Comparison of ENCODE assay signal across 3 cellular contexts in the genomic region with DNA sequence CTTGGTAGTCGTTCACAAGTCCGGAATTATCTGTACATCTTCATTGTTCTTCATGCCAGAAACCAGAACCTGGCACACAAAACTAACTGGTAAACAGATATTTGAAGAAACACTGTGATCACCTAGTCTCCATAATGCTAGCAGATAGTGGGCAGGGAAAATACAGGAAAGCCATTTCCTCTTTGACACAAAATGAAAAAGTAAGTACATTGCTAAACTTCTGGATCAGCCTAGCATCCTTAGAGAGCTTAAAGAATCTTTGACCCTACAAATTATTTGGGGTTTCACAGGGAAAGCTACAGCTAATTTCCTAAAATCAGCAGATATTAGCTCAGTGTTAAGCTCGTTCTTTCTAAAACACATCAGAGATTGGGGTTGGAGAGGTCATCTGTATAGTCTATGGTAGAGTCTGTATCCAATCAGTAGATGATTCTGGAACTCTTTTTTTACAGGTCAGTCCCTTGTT.
TF ChIP-seq lines count a peak whose summit lies in the region.

No MANE protein-coding gene starts in this region.

TF ChIP-seq in HCT116, 20 proteins besides CTCF, POLR2A, EP300 and RAD21:
- TF ChIP-seq EZH2 (IDR thresholded peaks at IDR 0.05), result no peak
- no peak for TF ChIP-seq ZNF274 (IDR thresholded peaks at IDR 0.05; ENCODE audit: low read depth, low read length)

TF ChIP-seq in K562, 482 proteins besides CTCF, POLR2A, EP300 and RAD21 (continues in another document):
- TF ChIP-seq, protein P1, sequence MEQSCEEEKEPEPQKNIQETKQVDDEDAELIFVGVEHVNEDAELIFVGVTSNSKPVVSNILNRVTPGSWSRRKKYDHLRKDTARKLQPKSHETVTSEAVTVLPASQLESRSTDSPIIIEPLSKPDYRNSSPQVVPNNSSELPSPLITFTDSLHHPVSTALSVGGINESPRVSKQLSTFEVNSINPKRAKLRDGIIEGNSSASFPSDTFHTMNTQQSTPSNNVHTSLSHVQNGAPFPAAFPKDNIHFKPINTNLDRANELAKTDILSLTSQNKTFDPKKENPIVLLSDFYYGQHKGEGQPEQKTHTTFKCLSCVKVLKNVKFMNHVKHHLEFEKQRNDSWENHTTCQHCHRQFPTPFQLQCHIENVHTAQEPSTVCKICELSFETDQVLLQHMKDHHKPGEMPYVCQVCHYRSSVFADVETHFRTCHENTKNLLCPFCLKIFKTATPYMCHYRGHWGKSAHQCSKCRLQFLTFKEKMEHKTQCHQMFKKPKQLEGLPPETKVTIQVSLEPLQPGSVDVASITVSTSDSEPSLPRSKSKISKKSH (CRISPR knock-in tag; IDR thresholded peaks at IDR 0.05), result peak; percentile 16; the same call in 1 of the 2 replicates
- TF ChIP-seq SREBF2 (CRISPR knock-in tag; IDR thresholded peaks at IDR 0.05) (no peak), MITF (IDR thresholded peaks at IDR 0.05) (no peak), NR1H2 (CRISPR knock-in tag; IDR thresholded peaks at IDR 0.05) (no peak), ZFX (CRISPR knock-in tag; IDR thresholded peaks at IDR 0.05) (peak; percentile 22; the same call in 1 of the 2 replicates), TBL1XR1 (IDR thresholded peaks at IDR 0.05; ENCODE audit: low read length in 2 of 2) (0 out of 4 replicates have a peak, but pooled peaks of 1 of the 2 experiments have one; percentile 33), C11orf30 (IDR thresholded peaks at IDR 0.05; ENCODE audit: low read depth) (peak; percentile 34; the same call in 1 of the 2 replicates), SP1 (CRISPR knock-in tag; IDR thresholded peaks at IDR 0.05) (0 out of 2 replicates have a peak, but pooled peaks have one; percentile 2)
- TF ChIP-seq, protein P2, sequence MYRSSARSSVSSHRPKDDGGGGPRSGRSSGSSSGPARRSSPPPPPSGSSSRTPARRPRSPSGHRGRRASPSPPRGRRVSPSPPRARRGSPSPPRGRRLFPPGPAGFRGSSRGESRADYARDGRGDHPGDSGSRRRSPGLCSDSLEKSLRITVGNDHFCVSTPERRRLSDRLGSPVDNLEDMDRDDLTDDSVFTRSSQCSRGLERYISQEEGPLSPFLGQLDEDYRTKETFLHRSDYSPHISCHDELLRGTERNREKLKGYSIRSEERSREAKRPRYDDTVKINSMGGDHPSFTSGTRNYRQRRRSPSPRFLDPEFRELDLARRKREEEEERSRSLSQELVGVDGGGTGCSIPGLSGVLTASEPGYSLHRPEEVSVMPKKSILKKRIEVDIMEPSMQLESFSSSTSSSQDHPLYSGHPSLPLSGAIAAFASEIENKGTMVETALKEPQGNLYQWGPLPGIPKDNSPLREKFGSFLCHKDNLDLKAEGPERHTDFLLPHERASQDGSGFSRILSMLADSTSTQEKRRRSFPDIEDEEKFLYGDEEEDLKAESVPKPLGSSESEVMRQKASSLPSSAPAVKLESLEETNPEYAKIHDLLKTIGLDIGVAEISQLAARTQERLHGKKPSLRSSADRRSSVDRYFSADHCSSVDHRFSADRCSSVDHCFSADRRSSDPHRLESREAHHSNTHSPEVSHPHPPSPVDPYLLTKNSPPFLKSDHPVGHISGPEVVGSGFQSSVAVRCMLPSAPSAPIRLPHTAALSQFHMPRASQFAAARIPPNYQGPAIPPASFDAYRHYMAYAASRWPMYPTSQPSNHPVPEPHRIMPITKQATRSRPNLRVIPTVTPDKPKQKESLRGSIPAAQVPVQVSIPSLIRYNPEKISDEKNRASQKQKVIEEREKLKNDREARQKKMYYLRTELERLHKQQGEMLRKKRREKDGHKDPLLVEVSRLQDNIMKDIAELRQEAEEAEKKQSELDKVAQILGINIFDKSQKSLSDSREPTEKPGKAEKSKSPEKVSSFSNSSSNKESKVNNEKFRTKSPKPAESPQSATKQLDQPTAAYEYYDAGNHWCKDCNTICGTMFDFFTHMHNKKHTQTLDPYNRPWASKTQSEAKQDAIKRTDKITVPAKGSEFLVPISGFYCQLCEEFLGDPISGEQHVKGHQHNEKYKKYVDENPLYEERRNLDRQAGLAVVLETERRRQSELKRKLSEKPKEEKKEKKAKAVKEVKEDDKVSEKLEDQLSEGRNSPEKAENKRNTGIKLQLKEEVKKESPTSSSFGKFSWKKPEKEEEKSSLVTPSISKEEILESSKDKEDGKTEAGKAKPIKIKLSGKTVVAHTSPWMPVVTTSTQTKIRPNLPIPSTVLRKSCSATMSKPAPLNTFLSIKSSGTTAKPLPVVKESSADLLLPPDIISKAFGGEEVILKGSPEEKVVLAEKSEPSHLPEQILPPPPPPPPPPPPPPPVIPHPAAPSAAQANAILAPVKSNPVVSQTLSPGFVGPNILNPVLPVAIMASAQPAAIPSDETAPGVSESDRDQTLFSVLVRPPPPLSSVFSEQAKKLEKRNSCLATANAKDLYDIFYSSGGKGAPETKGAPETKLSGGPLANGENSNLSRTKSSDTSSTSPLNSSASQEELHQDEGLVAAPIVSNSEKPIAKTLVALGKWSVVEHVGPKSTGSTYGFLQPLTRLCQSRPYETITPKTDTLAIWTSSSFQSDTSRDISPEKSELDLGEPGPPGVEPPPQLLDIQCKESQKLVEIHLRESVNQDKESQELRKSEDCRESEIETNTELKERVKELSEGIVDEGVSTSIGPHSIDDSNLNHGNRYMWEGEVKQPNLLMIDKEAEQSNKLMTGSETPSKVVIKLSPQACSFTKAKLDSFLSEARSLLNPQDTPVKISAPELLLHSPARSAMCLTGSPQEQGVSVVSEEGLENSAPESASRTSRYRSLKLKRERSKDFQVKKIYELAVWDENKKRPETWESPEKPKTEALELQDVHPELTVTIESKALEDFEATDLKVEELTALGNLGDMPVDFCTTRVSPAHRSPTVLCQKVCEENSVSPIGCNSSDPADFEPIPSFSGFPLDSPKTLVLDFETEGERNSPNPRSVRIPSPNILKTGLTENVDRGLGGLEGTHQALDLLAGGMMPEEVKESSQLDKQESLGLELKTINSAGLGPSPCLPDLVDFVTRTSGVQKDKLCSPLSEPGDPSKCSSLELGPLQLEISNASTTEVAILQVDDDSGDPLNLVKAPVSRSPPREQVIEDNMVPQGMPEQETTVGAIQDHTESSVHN (IDR thresholded peaks at IDR 0.05; ENCODE audit: borderline replicate concordance in 1 of 2, low read depth in 1 of 2), result peak in 1 of 2 experiments; percentile 93; a peak in 1 of 4 replicates

TF ChIP-seq in SK-N-SH treated with all-trans-retinoic acid at 6 μM for 48 hours, 23 proteins besides CTCF, POLR2A, EP300 and RAD21:
- TF ChIP-seq BACH2 (CRISPR knock-in tag; IDR thresholded peaks at IDR 0.05; ENCODE audit: borderline replicate concordance) (no peak), ZFP30 (CRISPR knock-in tag; IDR thresholded peaks at IDR 0.05) (no peak), RARB (CRISPR knock-in tag; IDR thresholded peaks at IDR 0.05) (no peak), PATZ1 (CRISPR knock-in tag; IDR thresholded peaks at IDR 0.05; ENCODE audit: borderline replicate concordance) (no peak), GLIS3 (CRISPR knock-in tag; IDR thresholded peaks at IDR 0.05) (no peak), ISL1 (CRISPR knock-in tag; IDR thresholded peaks at IDR 0.05) (no peak), SNAI2 (CRISPR knock-in tag; IDR thresholded peaks at IDR 0.05) (no peak), ZC3H10 (CRISPR knock-in tag; IDR thresholded peaks at IDR 0.05) (no peak), ESRRG (CRISPR knock-in tag; IDR thresholded peaks at IDR 0.05) (no peak), CREB5 (CRISPR knock-in tag; IDR thresholded peaks at IDR 0.05; ENCODE audit: low read depth) (no peak), TOX (CRISPR knock-in tag; IDR thresholded peaks at IDR 0.05; ENCODE audit: borderline replicate concordance) (no peak), CSDC2 (CRISPR knock-in tag; IDR thresholded peaks at IDR 0.05) (no peak), OSR1 (CRISPR knock-in tag; IDR thresholded peaks at IDR 0.05) (no peak)
- TF ChIP-seq, protein P3, sequence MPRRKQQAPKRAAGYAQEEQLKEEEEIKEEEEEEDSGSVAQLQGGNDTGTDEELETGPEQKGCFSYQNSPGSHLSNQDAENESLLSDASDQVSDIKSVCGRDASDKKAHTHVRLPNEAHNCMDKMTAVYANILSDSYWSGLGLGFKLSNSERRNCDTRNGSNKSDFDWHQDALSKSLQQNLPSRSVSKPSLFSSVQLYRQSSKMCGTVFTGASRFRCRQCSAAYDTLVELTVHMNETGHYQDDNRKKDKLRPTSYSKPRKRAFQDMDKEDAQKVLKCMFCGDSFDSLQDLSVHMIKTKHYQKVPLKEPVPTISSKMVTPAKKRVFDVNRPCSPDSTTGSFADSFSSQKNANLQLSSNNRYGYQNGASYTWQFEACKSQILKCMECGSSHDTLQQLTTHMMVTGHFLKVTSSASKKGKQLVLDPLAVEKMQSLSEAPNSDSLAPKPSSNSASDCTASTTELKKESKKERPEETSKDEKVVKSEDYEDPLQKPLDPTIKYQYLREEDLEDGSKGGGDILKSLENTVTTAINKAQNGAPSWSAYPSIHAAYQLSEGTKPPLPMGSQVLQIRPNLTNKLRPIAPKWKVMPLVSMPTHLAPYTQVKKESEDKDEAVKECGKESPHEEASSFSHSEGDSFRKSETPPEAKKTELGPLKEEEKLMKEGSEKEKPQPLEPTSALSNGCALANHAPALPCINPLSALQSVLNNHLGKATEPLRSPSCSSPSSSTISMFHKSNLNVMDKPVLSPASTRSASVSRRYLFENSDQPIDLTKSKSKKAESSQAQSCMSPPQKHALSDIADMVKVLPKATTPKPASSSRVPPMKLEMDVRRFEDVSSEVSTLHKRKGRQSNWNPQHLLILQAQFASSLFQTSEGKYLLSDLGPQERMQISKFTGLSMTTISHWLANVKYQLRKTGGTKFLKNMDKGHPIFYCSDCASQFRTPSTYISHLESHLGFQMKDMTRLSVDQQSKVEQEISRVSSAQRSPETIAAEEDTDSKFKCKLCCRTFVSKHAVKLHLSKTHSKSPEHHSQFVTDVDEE (CRISPR knock-in tag; IDR thresholded peaks at IDR 0.05), result no peak
- TF ChIP-seq, protein P4, sequence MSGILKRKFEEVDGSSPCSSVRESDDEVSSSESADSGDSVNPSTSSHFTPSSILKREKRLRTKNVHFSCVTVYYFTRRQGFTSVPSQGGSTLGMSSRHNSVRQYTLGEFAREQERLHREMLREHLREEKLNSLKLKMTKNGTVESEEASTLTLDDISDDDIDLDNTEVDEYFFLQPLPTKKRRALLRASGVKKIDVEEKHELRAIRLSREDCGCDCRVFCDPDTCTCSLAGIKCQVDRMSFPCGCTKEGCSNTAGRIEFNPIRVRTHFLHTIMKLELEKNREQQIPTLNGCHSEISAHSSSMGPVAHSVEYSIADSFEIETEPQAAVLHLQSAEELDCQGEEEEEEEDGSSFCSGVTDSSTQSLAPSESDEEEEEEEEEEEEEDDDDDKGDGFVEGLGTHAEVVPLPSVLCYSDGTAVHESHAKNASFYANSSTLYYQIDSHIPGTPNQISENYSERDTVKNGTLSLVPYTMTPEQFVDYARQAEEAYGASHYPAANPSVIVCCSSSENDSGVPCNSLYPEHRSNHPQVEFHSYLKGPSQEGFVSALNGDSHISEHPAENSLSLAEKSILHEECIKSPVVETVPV (CRISPR knock-in tag; IDR thresholded peaks at IDR 0.05), result no peak
